8 cellular contexts compared by ENCODE assay signal in the genomic region with DNA sequence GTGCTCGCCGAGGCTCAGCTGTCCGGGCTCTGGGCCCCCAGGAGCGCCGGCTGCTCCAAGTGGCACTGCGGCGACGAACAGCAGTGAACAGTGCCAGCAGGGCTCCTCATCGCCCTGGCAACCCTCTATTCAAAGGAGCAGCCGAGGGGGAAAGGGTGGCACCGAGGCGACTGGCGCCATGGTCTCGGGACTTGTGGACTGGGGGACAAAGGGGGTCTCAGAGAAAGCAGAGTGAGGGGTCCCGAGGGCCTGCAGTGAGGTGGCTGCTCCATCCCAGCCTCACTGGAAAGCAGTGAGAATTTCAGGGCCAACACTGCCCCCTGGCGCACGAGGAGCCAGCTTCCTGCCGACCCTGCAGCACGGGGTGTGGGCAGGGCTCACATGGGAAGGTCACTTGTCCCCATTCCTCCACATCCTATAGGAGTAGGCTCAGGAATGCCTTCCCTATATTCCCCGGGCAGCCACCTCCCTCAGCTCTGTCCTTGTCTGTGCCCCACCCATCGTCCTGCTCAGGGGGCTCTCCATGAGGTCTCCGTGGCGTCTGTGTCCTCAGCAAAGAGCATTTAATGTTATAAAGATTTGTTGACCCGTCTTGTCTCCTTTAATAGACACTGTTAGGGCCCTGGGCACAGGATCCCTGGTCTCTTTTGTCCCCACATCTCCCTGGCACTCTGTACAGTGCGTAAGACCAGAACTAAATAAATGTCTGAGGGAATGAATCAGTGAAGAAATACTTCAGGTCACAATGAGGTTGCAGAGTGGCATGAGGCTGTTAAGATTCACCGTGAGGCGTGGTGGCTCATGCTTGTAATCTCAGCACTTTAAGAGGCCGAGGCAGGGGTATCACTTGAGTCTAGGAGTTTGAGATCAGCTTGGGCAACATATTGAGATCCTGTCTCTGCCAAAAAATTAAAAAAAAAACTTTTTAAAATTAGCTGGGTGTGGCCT. TPM values are rescaled to one million over a fixed set of nuclear protein-coding genes. Genes with fewer than 3 reads are reported as not detected.
A peak's percentile ranks its signal among the peaks of the same experiment; 100 is the strongest.
DNase-seq lines count a peak whose midpoint lies in the region; ATAC-seq and TF ChIP-seq lines count a peak whose summit lies in the region.

No MANE protein-coding gene starts in this region.

- H3K27me3 Mint-ChIP-seq in osteocyte (ENCODE audit: unreplicated experiment), result no peaks in the 10 kb centered on the region
- H3K27me3 Mint-ChIP-seq in type B pancreatic cell, result no peaks in the 10 kb centered on the region

- H3K4me3 Mint-ChIP-seq in osteocyte (ENCODE audit: unreplicated experiment), result no peak overlapping the region
- no peak overlapping the region for H3K4me3 Mint-ChIP-seq in type B pancreatic cell

- no peak for TF ChIP-seq POLR2A in gastroesophageal sphincter (IDR thresholded peaks at IDR 0.05)

- ATAC-seq in gastroesophageal sphincter (peak; percentile 59), HG03196 (IDR thresholded peaks at IDR 0.05; ENCODE audit: unreplicated experiment) (no peak)

- H3K36me3 ChIP-seq in gastroesophageal sphincter, result no peaks in the 10 kb centered on the region

- peak; percentile 85 for DNase-seq in COLO668 (lab: John Stamatoyannopoulos, UW; ENCODE audit: unreplicated experiment)
- peak; percentile 79 for DNase-seq in HT1080 (ENCODE audit: low read depth)
- DNase-seq in RKO (ENCODE audit: low spot score), result peak; percentile 58
- DNase-seq in activated naive CD4-positive, alpha-beta T cell treated with Interleukin-2 at 50 U/mL for 16 hours, result peak; percentile 69
- no peak for DNase-seq in osteocyte (ENCODE audit: extremely low spot score, unreplicated experiment)
- no peak for DNase-seq in type B pancreatic cell (ENCODE audit: extremely low spot score, unreplicated experiment)

- WGBS in gastroesophageal sphincter (ENCODE audit: low coverage in 1 of 2), 2 donors, result 18 to 33% methylated on average over 8 to 11 of the region's 28 CpGs

- TF ChIP-seq CTCF in gastroesophageal sphincter (IDR thresholded peaks at IDR 0.05) (peak in 3 of 4 experiments; percentile 61 to 80 (median 70)), osteocyte (IDR thresholded peaks at IDR 0.05) (peak; percentile 68), type B pancreatic cell (conservative IDR thresholded peaks at IDR 0.05) (peak; percentile 83)

- H3K9me3 Mint-ChIP-seq in osteocyte (ENCODE audit: unreplicated experiment) (no peaks in the 10 kb centered on the region), type B pancreatic cell (no peaks in the 10 kb centered on the region)

- TF ChIP-seq EP300 in gastroesophageal sphincter (IDR thresholded peaks at IDR 0.05), result no peak

- H3K4me1 ChIP-seq in gastroesophageal sphincter, result peaks cover 0 to 28% (median 6%) of the 10 kb centered on the region in 3 donors

- H3K27ac Mint-ChIP-seq in osteocyte (ENCODE audit: unreplicated experiment) (peak overlapping the region; percentile 78), type B pancreatic cell (peak overlapping the region; percentile 46)

- H3K27ac ChIP-seq in gastroesophageal sphincter, result peak overlapping the region in 3 of 4 donors; percentile 54 to 68 (median 59)

- no peaks in the 10 kb centered on the region for H3K27me3 ChIP-seq in gastroesophageal sphincter

- H3K4me3 ChIP-seq in gastroesophageal sphincter, result peak overlapping the region; percentile 1 to 43

- peaks cover 84% of the 10 kb centered on the region for H3K4me1 Mint-ChIP-seq in osteocyte (ENCODE audit: unreplicated experiment)
- peaks cover 36% of the 10 kb centered on the region for H3K4me1 Mint-ChIP-seq in type B pancreatic cell (ENCODE audit: unreplicated experiment)

- no peaks in the 10 kb centered on the region for H3K9me3 ChIP-seq in gastroesophageal sphincter

- no peaks in the 10 kb centered on the region for H3K36me3 Mint-ChIP-seq in osteocyte (ENCODE audit: unreplicated experiment)
- H3K36me3 Mint-ChIP-seq in type B pancreatic cell, result no peaks in the 10 kb centered on the region

RNA-seq across cellular contexts. Expression of gene LRFN4, which starts 26.4 kb away (rescaled TPM):
- 67.7 and 77.1 TPM in 2 replicates for total RNA-seq in HT1080 (2014; rRNA removed; shearing (Covaris generic))
- 54.7 and 66.3 TPM in 2 replicates for polyA plus RNA-seq in HT1080 (2015; cell fraction: cytosol; rRNA removed)
- polyA plus RNA-seq in HT1080 (2015; cell fraction: nucleus; rRNA removed), result 68.7 and 78.9 TPM in 2 replicates
- total RNA-seq in gastroesophageal sphincter, result 10 to 100 TPM in 2 of 4 donors, 1 to 10 TPM in 2; 7.1 to 17.5 (median 9.2) TPM
- 41.7 and 45.0 TPM in 2 replicates for total RNA-seq in osteocyte
- 10.1 and 28.5 TPM in 2 replicates for total RNA-seq in type B pancreatic cell (ENCODE audit: low replicate concordance)

RNA-seq across cellular contexts. Expression of gene RCE1, which starts 40.1 kb away (rescaled TPM):
- 36.3 and 41.9 TPM in 2 replicates for total RNA-seq in HT1080 (2014; rRNA removed; shearing (Covaris generic))
- polyA plus RNA-seq in HT1080 (2015; cell fraction: cytosol; rRNA removed), result 20.2 and 26.2 TPM in 2 replicates
- polyA plus RNA-seq in HT1080 (2015; cell fraction: nucleus; rRNA removed), result 22.3 and 33.4 TPM in 2 replicates
- 10 to 100 TPM in 3 of 4 donors, 1 to 10 TPM in 1; 9.5 to 14.8 (median 11.7) TPM for total RNA-seq in gastroesophageal sphincter
- 20.3 and 21.3 TPM in 2 replicates for total RNA-seq in osteocyte
- total RNA-seq in type B pancreatic cell (ENCODE audit: low replicate concordance), result 25.0 and 29.9 TPM in 2 replicates

Comparison
In these comparisons a context has a peak if more than half of its experiments do, and no peak if none do; other contexts are left out.
1. DNase-seq: peak in COLO668 (single experiment), HT1080 (single experiment), RKO (single experiment) and activated naive CD4-positive, alpha-beta T cell treated with Interleukin-2 at 50 U/mL for 16 hours (single experiment); none in osteocyte (single experiment) and type B pancreatic cell (single experiment).
2. Peak in every context shown above with its lines, with median percentiles within 50 percentile points of each other: CTCF ChIP-seq.